ENCODE assay signal across 22 cellular contexts in genomic region chr2:128262315-128263253, GRCh38. TPM values are rescaled to one million over a fixed set of nuclear protein-coding genes. Genes with fewer than 3 reads are reported as not detected.
A peak's percentile ranks its signal among the peaks of the same experiment; 100 is the strongest.
DNase-seq lines count a peak whose midpoint lies in the region; ATAC-seq and TF ChIP-seq lines count a peak whose summit lies in the region.
"Had no signal": no experiment of that assay in that cellular context is flagged by ENCODE, and none has a peak within 500 bp of the region (broad histone marks: within the 10 kb centered on the region; RNA-seq: fewer than 3 reads in every experiment).

No MANE protein-coding gene starts in this region.

- no peak for DNase-seq in natural killer cell treated with Interleukin-12 subunit alpha and Interleukin-12 subunit beta and Interleukin-15 and Interleukin-18, amount 100 ng/mL, for 72 hours (ENCODE audit: low spot score)
- DNase-seq in natural killer cell (no peak), mesenchymal stem cell (no peak), type B pancreatic cell (ENCODE audit: extremely low spot score, unreplicated experiment) (no peak)
- DNase-seq: activated CD4-positive, alpha-beta memory T cell treated with anti-CD3 and anti-CD28 coated beads for 36 hours; activated CD4-positive, CD25-positive, alpha-beta regulatory T cell; activated T-cell treated with anti-CD3 and anti-CD28 coated beads for 4 hours; amygdala; hippocampal formation; NCI-H1048; NCI-H1930; NCI-H748 treated with DMSO at 0.1 percent for 48 hours; stimulated activated CD8-positive, alpha-beta memory T cell treated with anti-CD3 and anti-CD28 coated beads, Interleukin-4, amount 100 ng/mL, for 48 hours; T1000 had no signal

- no peak overlapping the region for H3K27ac Mint-ChIP-seq in natural killer cell treated with Interleukin-12 subunit alpha and Interleukin-12 subunit beta and Interleukin-15 and Interleukin-18, amount 100 ng/mL, for 72 hours
- peak overlapping the region in 1 of 2 donors; percentile 75 for H3K27ac Mint-ChIP-seq in natural killer cell
- H3K27ac Mint-ChIP-seq in brain, result peak overlapping the region in 3 of 5 experiments; percentile 27 to 56 (median 45)
- peak overlapping the region; percentile 9 for H3K27ac Mint-ChIP-seq in type B pancreatic cell
- H3K27ac Mint-ChIP-seq: activated CD4-positive, alpha-beta memory T cell treated with anti-CD3 and anti-CD28 coated beads for 36 hours had no signal

- H3K79me1 ChIP-seq in mesenchymal stem cell (replicated peaks; ENCODE audit: low read length, poor library complexity, severe bottlenecking), result peaks cover 2% of the 10 kb centered on the region

- no peak overlapping the region for H3K4me2 ChIP-seq in mesenchymal stem cell (ENCODE audit: low read length, poor library complexity, severe bottlenecking)

- H3K4me1 ChIP-seq in mesenchymal stem cell (ENCODE audit: control insufficient read depth, insufficient read depth, low read depth, low read length), result peaks cover 19% of the 10 kb centered on the region

- H3K9me3 Mint-ChIP-seq in natural killer cell treated with Interleukin-12 subunit alpha and Interleukin-12 subunit beta and Interleukin-15 and Interleukin-18, amount 100 ng/mL, for 72 hours, result no peaks in the 10 kb centered on the region
- H3K9me3 Mint-ChIP-seq in natural killer cell (no peaks in the 10 kb centered on the region), brain (no peaks in the 10 kb centered on the region), type B pancreatic cell (no peaks in the 10 kb centered on the region)
- H3K9me3 Mint-ChIP-seq: activated CD4-positive, alpha-beta memory T cell treated with anti-CD3 and anti-CD28 coated beads for 36 hours had no signal

- no peak for TF ChIP-seq CTCF in natural killer cell (IDR thresholded peaks at IDR 0.05)
- TF ChIP-seq CTCF in brain (conservative IDR thresholded peaks at IDR 0.05), result no peak
- TF ChIP-seq CTCF in type B pancreatic cell (conservative IDR thresholded peaks at IDR 0.05), result no peak

- H3K4me1 Mint-ChIP-seq in natural killer cell treated with Interleukin-12 subunit alpha and Interleukin-12 subunit beta and Interleukin-15 and Interleukin-18, amount 100 ng/mL, for 72 hours (ENCODE audit: low read depth in 2 of 2), result peaks cover 0 to 12% of the 10 kb centered on the region in 2 donors
- H3K4me1 Mint-ChIP-seq in natural killer cell (peaks cover 11 to 20% of the 10 kb centered on the region in 2 donors), brain (peaks cover 11% of the 10 kb centered on the region), type B pancreatic cell (ENCODE audit: unreplicated experiment) (peaks cover 10% of the 10 kb centered on the region)

- no peak overlapping the region for H3K18ac ChIP-seq in mesenchymal stem cell (ENCODE audit: low read depth in 1 of 2, low read length in 2 of 2)

- no peak overlapping the region for H2BK5ac ChIP-seq in mesenchymal stem cell (ENCODE audit: low read depth, low read length, poor library complexity, severe bottlenecking)

- intact Hi-C loops in natural killer cell (cut with micrococcal nuclease), result no loop called here

- H2BK120ac ChIP-seq in mesenchymal stem cell (ENCODE audit: low read depth, low read length), result no peak overlapping the region

- H3K4me3 ChIP-seq in mesenchymal stem cell (ENCODE audit: insufficient read depth in 1 of 2, low read depth in 1 of 2, low read length in 2 of 2), result no peak overlapping the region
- H3K4me3 ChIP-seq: cardiac muscle cell, dorsolateral prefrontal cortex, lung had no signal

- no peak for TF ChIP-seq POLR2A in GM18505 (IDR thresholded peaks at IDR 0.05; ENCODE audit: borderline replicate concordance, extremely low read depth, insufficient read depth, insufficient read length)

- H3K36me3 ChIP-seq in mesenchymal stem cell (ENCODE audit: control insufficient read depth in 1 of 2, insufficient read depth in 2 of 2, low read depth in 1 of 2, low read length in 2 of 2), result no peaks in the 10 kb centered on the region
- H3K36me3 ChIP-seq: cardiac muscle cell had no signal

- no peaks in the 10 kb centered on the region for H3K27me3 ChIP-seq in mesenchymal stem cell (ENCODE audit: control insufficient read depth in 1 of 2, insufficient read depth in 1 of 2, low read length in 2 of 2)
- H3K27me3 ChIP-seq: cardiac muscle cell, dorsolateral prefrontal cortex had no signal

- H4K91ac ChIP-seq in mesenchymal stem cell (ENCODE audit: low read length), result peak overlapping the region; percentile 89

- peak overlapping the region; percentile 5 for H4K8ac ChIP-seq in mesenchymal stem cell (ENCODE audit: low read length)

- ATAC-seq in natural killer cell treated with Interleukin-12 subunit alpha and Interleukin-12 subunit beta and Interleukin-15 and Interleukin-18, amount 100 ng/mL, for 72 hours, result peak; percentile 13 to 29
- no peak for ATAC-seq in natural killer cell
- ATAC-seq in GM18907 (IDR thresholded peaks at IDR 0.05; ENCODE audit: unreplicated experiment), result no peak
- ATAC-seq in HG03521 (IDR thresholded peaks at IDR 0.05; ENCODE audit: unreplicated experiment), result no peak
- ATAC-seq in GM18505 (IDR thresholded peaks at IDR 0.05; ENCODE audit: unreplicated experiment), result no peak

- 95% methylated on average over 20 of the region's 20 CpGs for WGBS in mesenchymal stem cell

- peak overlapping the region in 1 of 2 experiments; percentile 7 for H3K23ac ChIP-seq in mesenchymal stem cell (ENCODE audit: low read length in 2 of 2)

- H3K4ac ChIP-seq in mesenchymal stem cell (ENCODE audit: low read depth in 1 of 2, low read length in 2 of 2), result no peak overlapping the region

- H2BK15ac ChIP-seq in mesenchymal stem cell (ENCODE audit: low read depth, poor library complexity, severe bottlenecking), result no peak overlapping the region

- H2AFZ ChIP-seq in mesenchymal stem cell (ENCODE audit: low read depth, low read length), result no peak overlapping the region

- no peaks in the 10 kb centered on the region for H3K27me3 Mint-ChIP-seq in natural killer cell treated with Interleukin-12 subunit alpha and Interleukin-12 subunit beta and Interleukin-15 and Interleukin-18, amount 100 ng/mL, for 72 hours
- H3K27me3 Mint-ChIP-seq in natural killer cell (ENCODE audit: low read depth in 2 of 2) (no peaks in the 10 kb centered on the region), brain (no peaks in the 10 kb centered on the region), type B pancreatic cell (no peaks in the 10 kb centered on the region)
- H3K27me3 Mint-ChIP-seq: activated CD4-positive, alpha-beta memory T cell treated with anti-CD3 and anti-CD28 coated beads for 36 hours had no signal

- H2BK12ac ChIP-seq in mesenchymal stem cell (ENCODE audit: low read length in 2 of 2), result no peak overlapping the region

- no peak overlapping the region for H3K9ac ChIP-seq in mesenchymal stem cell (ENCODE audit: low read length)

- no peaks in the 10 kb centered on the region for H3K9me3 ChIP-seq in mesenchymal stem cell (ENCODE audit: control insufficient read depth, low read length)

- no peaks in the 10 kb centered on the region for H3K36me3 Mint-ChIP-seq in natural killer cell treated with Interleukin-12 subunit alpha and Interleukin-12 subunit beta and Interleukin-15 and Interleukin-18, amount 100 ng/mL, for 72 hours
- H3K36me3 Mint-ChIP-seq in natural killer cell (no peaks in the 10 kb centered on the region), brain (peaks cover 7% of the 10 kb centered on the region), type B pancreatic cell (no peaks in the 10 kb centered on the region)
- H3K36me3 Mint-ChIP-seq: activated CD4-positive, alpha-beta memory T cell treated with anti-CD3 and anti-CD28 coated beads for 36 hours had no signal

- H2AK5ac ChIP-seq in mesenchymal stem cell (ENCODE audit: low read length, severe bottlenecking), result no peak overlapping the region

- H3K4me3 Mint-ChIP-seq in natural killer cell treated with Interleukin-12 subunit alpha and Interleukin-12 subunit beta and Interleukin-15 and Interleukin-18, amount 100 ng/mL, for 72 hours, result no peak overlapping the region
- H3K4me3 Mint-ChIP-seq in natural killer cell, result no peak overlapping the region
- no peak overlapping the region for H3K4me3 Mint-ChIP-seq in brain
- no peak overlapping the region for H3K4me3 Mint-ChIP-seq in type B pancreatic cell
- H3K4me3 Mint-ChIP-seq: activated CD4-positive, alpha-beta memory T cell treated with anti-CD3 and anti-CD28 coated beads for 36 hours had no signal

- H3K27ac ChIP-seq in mesenchymal stem cell (ENCODE audit: low read length, poor library complexity, severe bottlenecking), result no peak overlapping the region
- H3K27ac ChIP-seq: C4-2B, cardiac muscle cell had no signal

- no peak overlapping the region for H3K14ac ChIP-seq in mesenchymal stem cell (ENCODE audit: low read length in 2 of 2)

RNA-seq across cellular contexts. Expression of gene HS6ST1, which starts 56.1 kb away (rescaled TPM):
- 10 to 100 TPM; 17.5 to 25.5 TPM for total RNA-seq in natural killer cell treated with Interleukin-12 subunit alpha and Interleukin-12 subunit beta and Interleukin-15 and Interleukin-18, amount 100 ng/mL, for 72 hours
- 10 to 100 TPM; 18.9 to 35.9 (median 28.8) TPM for total RNA-seq in natural killer cell
- 64.3 TPM for polyA plus RNA-seq in brain (ENCODE audit: insufficient read depth, low read depth, low replicate concordance)
- polyA plus RNA-seq in mesenchymal stem cell (2013, experiment 1 of 2), result 37.7 TPM
- polyA plus RNA-seq in mesenchymal stem cell (2013, experiment 2 of 2), result 37.3 TPM
- total RNA-seq in type B pancreatic cell (ENCODE audit: low replicate concordance), result 64.9 and 75.2 TPM in 2 replicates

Comparison
In these comparisons a context has a peak if more than half of its experiments do, and no peak if none do; other contexts are left out.
1. ATAC-seq: peak in natural killer cell treated with Interleukin-12 subunit alpha and Interleukin-12 subunit beta and Interleukin-15 and Interleukin-18, amount 100 ng/mL, for 72 hours (2 of 2); none in natural killer cell (0 of 3), GM18907 (single experiment), HG03521 (single experiment) and GM18505 (single experiment).
2. H3K27ac Mint-ChIP-seq: peak in brain (3 of 5) and type B pancreatic cell (single experiment); none in natural killer cell treated with Interleukin-12 subunit alpha and Interleukin-12 subunit beta and Interleukin-15 and Interleukin-18, amount 100 ng/mL, for 72 hours (0 of 2).